1 cellular context compared by ENCODE assay signal in the genomic region with DNA sequence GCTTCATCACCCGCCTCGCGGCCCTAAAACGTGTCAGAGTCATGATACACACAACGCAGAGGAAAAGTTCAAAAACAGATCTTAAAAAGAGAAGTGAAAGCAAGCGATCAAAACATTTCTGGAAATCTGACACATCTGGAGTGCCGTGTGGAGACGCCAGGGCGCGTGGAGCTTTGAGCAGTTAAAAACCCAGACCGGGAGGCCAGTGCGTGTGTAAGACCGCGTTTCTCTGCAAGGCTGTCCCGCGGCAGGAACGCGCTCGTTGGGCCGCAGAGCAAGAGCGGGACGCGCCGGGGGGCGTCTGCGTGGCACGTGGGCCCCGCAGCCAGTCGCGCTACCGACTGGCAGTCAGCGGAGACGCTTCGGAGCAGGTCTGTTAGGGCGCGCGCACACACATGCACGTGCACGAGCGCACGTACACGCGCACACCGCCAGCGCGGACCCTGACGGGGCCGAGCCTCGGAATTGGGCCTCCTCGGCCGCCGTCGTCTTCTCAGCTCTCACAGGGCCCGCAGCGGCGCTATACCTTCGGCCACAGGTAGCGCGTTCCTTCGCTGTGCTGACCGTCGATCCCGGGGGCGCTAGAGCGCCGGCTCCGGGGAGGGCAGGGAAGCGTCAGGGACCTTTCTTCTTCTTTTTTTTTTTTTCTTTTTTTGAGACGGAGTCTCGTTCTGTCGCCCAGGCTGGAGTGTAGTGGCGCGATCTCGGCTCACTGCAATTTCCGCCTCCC.
A peak's percentile ranks its signal among the peaks of the same experiment; 100 is the strongest.
TF ChIP-seq lines count a peak whose summit lies in the region.

No MANE protein-coding gene starts in this region.

TF ChIP-seq in GM12878, 131 proteins besides CTCF, POLR2A, EP300 and RAD21 (continues in another document):
- TF ChIP-seq, protein P1, sequence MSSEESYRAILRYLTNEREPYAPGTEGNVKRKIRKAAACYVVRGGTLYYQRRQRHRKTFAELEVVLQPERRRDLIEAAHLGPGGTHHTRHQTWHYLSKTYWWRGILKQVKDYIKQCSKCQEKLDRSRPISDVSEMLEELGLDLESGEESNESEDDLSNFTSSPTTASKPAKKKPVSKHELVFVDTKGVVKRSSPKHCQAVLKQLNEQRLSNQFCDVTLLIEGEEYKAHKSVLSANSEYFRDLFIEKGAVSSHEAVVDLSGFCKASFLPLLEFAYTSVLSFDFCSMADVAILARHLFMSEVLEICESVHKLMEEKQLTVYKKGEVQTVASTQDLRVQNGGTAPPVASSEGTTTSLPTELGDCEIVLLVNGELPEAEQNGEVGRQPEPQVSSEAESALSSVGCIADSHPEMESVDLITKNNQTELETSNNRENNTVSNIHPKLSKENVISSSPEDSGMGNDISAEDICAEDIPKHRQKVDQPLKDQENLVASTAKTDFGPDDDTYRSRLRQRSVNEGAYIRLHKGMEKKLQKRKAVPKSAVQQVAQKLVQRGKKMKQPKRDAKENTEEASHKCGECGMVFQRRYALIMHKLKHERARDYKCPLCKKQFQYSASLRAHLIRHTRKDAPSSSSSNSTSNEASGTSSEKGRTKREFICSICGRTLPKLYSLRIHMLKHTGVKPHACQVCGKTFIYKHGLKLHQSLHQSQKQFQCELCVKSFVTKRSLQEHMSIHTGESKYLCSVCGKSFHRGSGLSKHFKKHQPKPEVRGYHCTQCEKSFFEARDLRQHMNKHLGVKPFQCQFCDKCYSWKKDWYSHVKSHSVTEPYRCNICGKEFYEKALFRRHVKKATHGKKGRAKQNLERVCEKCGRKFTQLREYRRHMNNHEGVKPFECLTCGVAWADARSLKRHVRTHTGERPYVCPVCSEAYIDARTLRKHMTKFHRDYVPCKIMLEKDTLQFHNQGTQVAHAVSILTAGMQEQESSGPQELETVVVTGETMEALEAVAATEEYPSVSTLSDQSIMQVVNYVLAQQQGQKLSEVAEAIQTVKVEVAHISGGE (CRISPR knock-in tag; IDR thresholded peaks at IDR 0.05), result no peak
- TF ChIP-seq, protein P2, sequence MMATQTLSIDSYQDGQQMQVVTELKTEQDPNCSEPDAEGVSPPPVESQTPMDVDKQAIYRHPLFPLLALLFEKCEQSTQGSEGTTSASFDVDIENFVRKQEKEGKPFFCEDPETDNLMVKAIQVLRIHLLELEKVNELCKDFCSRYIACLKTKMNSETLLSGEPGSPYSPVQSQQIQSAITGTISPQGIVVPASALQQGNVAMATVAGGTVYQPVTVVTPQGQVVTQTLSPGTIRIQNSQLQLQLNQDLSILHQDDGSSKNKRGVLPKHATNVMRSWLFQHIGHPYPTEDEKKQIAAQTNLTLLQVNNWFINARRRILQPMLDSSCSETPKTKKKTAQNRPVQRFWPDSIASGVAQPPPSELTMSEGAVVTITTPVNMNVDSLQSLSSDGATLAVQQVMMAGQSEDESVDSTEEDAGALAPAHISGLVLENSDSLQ (IDR thresholded peaks at IDR 0.05), result peak; percentile 37; the same call in 1 of the 2 replicates
- TF ChIP-seq NFXL1 (IDR thresholded peaks at IDR 0.05; ENCODE audit: borderline replicate concordance) (no peak), FOXK2 (IDR thresholded peaks at IDR 0.05) (no peak), MYC (IDR thresholded peaks at IDR 0.05; ENCODE audit: insufficient read depth, insufficient read length, insufficient replicate concordance, low read length, severe bottlenecking) (peak; percentile 69), RUNX3 (IDR thresholded peaks at IDR 0.05; ENCODE audit: low read length) (0 out of 2 replicates have a peak, but pooled peaks have one; percentile 21), FOXM1 (IDR thresholded peaks at IDR 0.05; ENCODE audit: low read depth, low read length) (no peak), NRF1 (conservative IDR thresholded peaks at IDR 0.05; ENCODE audit: low read depth, low read length) (no peak), YY1 (IDR thresholded peaks at IDR 0.05; ENCODE audit: low read depth, low read length) (no peak), CHD4 (IDR thresholded peaks at IDR 0.05) (no peak), NR2C2 (IDR thresholded peaks at IDR 0.05; ENCODE audit: borderline replicate concordance, control insufficient read depth, insufficient read length, low read depth) (no peak), CBX3 (IDR thresholded peaks at IDR 0.05; ENCODE audit: borderline replicate concordance, low read depth) (no peak), RFX5 (IDR thresholded peaks at IDR 0.05; ENCODE audit: low read depth, low read length) (no peak), HDAC2 (IDR thresholded peaks at IDR 0.05) (no peak), ZSCAN29 (IDR thresholded peaks at IDR 0.05) (no peak), MYB (IDR thresholded peaks at IDR 0.05; ENCODE audit: borderline replicate concordance, low read depth, low read length) (no peak), JUND (IDR thresholded peaks at IDR 0.05; ENCODE audit: low read depth, low read length) (no peak), TBL1XR1 (IDR thresholded peaks at IDR 0.05; ENCODE audit: low read depth, low read length) (no peak), POLR2AphosphoS2 (IDR thresholded peaks at IDR 0.05; ENCODE audit: low read depth, low read length) (no peak), GATAD2B (conservative IDR thresholded peaks at IDR 0.05; ENCODE audit: low read depth) (peak; percentile 79), ZZZ3 (IDR thresholded peaks at IDR 0.05; ENCODE audit: control insufficient read depth, insufficient read length, low read depth) (no peak), ZBED1 (IDR thresholded peaks at IDR 0.05; ENCODE audit: borderline replicate concordance) (no peak), LARP7 (IDR thresholded peaks at IDR 0.05) (peak; percentile 81; the same call in 1 of the 2 replicates), CREB1 (IDR thresholded peaks at IDR 0.05; ENCODE audit: low read depth) (peak; percentile 47; the same call in 1 of the 2 replicates), ASH2L (IDR thresholded peaks at IDR 0.05; ENCODE audit: borderline replicate concordance, low read depth) (0 out of 2 replicates have a peak, but pooled peaks have one; percentile 65), MXI1 (IDR thresholded peaks at IDR 0.05; ENCODE audit: low read depth, low read length) (no peak; the same call in 1 of the 2 replicates), ZNF384 (IDR thresholded peaks at IDR 0.05; ENCODE audit: borderline replicate concordance, low read depth, low read length) (peak; percentile 54), NBN (IDR thresholded peaks at IDR 0.05) (peak; percentile 86), BRCA1 (IDR thresholded peaks at IDR 0.05; ENCODE audit: low read depth, low read length) (no peak), FOS (IDR thresholded peaks at IDR 0.05; ENCODE audit: borderline replicate concordance, extremely low read depth, insufficient read length) (no peak)
- TF ChIP-seq, protein P3, sequence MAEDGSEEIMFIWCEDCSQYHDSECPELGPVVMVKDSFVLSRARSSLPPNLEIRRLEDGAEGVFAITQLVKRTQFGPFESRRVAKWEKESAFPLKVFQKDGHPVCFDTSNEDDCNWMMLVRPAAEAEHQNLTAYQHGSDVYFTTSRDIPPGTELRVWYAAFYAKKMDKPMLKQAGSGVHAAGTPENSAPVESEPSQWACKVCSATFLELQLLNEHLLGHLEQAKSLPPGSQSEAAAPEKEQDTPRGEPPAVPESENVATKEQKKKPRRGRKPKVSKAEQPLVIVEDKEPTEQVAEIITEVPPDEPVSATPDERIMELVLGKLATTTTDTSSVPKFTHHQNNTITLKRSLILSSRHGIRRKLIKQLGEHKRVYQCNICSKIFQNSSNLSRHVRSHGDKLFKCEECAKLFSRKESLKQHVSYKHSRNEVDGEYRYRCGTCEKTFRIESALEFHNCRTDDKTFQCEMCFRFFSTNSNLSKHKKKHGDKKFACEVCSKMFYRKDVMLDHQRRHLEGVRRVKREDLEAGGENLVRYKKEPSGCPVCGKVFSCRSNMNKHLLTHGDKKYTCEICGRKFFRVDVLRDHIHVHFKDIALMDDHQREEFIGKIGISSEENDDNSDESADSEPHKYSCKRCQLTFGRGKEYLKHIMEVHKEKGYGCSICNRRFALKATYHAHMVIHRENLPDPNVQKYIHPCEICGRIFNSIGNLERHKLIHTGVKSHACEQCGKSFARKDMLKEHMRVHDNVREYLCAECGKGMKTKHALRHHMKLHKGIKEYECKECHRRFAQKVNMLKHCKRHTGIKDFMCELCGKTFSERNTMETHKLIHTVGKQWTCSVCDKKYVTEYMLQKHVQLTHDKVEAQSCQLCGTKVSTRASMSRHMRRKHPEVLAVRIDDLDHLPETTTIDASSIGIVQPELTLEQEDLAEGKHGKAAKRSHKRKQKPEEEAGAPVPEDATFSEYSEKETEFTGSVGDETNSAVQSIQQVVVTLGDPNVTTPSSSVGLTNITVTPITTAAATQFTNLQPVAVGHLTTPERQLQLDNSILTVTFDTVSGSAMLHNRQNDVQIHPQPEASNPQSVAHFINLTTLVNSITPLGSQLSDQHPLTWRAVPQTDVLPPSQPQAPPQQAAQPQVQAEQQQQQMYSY (CRISPR knock-in tag; IDR thresholded peaks at IDR 0.05), result no peak
- TF ChIP-seq, protein P4, sequence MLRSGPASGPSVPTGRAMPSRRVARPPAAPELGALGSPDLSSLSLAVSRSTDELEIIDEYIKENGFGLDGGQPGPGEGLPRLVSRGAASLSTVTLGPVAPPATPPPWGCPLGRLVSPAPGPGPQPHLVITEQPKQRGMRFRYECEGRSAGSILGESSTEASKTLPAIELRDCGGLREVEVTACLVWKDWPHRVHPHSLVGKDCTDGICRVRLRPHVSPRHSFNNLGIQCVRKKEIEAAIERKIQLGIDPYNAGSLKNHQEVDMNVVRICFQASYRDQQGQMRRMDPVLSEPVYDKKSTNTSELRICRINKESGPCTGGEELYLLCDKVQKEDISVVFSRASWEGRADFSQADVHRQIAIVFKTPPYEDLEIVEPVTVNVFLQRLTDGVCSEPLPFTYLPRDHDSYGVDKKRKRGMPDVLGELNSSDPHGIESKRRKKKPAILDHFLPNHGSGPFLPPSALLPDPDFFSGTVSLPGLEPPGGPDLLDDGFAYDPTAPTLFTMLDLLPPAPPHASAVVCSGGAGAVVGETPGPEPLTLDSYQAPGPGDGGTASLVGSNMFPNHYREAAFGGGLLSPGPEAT (IDR thresholded peaks at IDR 0.05; ENCODE audit: low read depth), result peak; percentile 44; the same call in 1 of the 2 replicates
- TF ChIP-seq, protein P5, sequence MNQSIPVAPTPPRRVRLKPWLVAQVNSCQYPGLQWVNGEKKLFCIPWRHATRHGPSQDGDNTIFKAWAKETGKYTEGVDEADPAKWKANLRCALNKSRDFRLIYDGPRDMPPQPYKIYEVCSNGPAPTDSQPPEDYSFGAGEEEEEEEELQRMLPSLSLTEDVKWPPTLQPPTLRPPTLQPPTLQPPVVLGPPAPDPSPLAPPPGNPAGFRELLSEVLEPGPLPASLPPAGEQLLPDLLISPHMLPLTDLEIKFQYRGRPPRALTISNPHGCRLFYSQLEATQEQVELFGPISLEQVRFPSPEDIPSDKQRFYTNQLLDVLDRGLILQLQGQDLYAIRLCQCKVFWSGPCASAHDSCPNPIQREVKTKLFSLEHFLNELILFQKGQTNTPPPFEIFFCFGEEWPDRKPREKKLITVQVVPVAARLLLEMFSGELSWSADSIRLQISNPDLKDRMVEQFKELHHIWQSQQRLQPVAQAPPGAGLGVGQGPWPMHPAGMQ (IDR thresholded peaks at IDR 0.05; ENCODE audit: borderline replicate concordance), result no peak
- TF ChIP-seq, protein P6, sequence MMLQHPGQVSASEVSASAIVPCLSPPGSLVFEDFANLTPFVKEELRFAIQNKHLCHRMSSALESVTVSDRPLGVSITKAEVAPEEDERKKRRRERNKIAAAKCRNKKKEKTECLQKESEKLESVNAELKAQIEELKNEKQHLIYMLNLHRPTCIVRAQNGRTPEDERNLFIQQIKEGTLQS (IDR thresholded peaks at IDR 0.05; ENCODE audit: borderline replicate concordance, extremely low read depth, low read depth, low read length), result no peak
- TF ChIP-seq, protein P7, sequence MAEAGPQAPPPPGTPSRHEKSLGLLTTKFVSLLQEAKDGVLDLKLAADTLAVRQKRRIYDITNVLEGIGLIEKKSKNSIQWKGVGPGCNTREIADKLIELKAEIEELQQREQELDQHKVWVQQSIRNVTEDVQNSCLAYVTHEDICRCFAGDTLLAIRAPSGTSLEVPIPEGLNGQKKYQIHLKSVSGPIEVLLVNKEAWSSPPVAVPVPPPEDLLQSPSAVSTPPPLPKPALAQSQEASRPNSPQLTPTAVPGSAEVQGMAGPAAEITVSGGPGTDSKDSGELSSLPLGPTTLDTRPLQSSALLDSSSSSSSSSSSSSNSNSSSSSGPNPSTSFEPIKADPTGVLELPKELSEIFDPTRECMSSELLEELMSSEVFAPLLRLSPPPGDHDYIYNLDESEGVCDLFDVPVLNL (IDR thresholded peaks at IDR 0.05; ENCODE audit: low read depth, low read length), result no peak
- TF ChIP-seq, protein P8, sequence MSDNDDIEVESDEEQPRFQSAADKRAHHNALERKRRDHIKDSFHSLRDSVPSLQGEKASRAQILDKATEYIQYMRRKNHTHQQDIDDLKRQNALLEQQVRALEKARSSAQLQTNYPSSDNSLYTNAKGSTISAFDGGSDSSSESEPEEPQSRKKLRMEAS (IDR thresholded peaks at IDR 0.05; ENCODE audit: low read depth, low read length), result peak; percentile 60; the same call in 1 of the 2 replicates
- TF ChIP-seq, protein P9, sequence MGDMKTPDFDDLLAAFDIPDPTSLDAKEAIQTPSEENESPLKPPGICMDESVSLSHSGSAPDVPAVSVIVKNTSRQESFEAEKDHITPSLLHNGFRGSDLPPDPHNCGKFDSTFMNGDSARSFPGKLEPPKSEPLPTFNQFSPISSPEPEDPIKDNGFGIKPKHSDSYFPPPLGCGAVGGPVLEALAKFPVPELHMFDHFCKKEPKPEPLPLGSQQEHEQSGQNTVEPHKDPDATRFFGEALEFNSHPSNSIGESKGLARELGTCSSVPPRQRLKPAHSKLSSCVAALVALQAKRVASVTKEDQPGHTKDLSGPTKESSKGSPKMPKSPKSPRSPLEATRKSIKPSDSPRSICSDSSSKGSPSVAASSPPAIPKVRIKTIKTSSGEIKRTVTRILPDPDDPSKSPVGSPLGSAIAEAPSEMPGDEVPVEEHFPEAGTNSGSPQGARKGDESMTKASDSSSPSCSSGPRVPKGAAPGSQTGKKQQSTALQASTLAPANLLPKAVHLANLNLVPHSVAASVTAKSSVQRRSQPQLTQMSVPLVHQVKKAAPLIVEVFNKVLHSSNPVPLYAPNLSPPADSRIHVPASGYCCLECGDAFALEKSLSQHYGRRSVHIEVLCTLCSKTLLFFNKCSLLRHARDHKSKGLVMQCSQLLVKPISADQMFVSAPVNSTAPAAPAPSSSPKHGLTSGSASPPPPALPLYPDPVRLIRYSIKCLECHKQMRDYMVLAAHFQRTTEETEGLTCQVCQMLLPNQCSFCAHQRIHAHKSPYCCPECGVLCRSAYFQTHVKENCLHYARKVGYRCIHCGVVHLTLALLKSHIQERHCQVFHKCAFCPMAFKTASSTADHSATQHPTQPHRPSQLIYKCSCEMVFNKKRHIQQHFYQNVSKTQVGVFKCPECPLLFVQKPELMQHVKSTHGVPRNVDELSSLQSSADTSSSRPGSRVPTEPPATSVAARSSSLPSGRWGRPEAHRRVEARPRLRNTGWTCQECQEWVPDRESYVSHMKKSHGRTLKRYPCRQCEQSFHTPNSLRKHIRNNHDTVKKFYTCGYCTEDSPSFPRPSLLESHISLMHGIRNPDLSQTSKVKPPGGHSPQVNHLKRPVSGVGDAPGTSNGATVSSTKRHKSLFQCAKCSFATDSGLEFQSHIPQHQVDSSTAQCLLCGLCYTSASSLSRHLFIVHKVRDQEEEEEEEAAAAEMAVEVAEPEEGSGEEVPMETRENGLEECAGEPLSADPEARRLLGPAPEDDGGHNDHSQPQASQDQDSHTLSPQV (IDR thresholded peaks at IDR 0.05), result no peak
- TF ChIP-seq, protein P10, sequence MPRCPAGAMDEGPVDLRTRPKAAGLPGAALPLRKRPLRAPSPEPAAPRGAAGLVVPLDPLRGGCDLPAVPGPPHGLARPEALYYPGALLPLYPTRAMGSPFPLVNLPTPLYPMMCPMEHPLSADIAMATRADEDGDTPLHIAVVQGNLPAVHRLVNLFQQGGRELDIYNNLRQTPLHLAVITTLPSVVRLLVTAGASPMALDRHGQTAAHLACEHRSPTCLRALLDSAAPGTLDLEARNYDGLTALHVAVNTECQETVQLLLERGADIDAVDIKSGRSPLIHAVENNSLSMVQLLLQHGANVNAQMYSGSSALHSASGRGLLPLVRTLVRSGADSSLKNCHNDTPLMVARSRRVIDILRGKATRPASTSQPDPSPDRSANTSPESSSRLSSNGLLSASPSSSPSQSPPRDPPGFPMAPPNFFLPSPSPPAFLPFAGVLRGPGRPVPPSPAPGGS (IDR thresholded peaks at IDR 0.05; ENCODE audit: borderline replicate concordance, insufficient read depth, low read depth, low read length, poor library complexity, severe bottlenecking), result no peak
